1 cellular context compared by ENCODE assay signal in the genomic region with DNA sequence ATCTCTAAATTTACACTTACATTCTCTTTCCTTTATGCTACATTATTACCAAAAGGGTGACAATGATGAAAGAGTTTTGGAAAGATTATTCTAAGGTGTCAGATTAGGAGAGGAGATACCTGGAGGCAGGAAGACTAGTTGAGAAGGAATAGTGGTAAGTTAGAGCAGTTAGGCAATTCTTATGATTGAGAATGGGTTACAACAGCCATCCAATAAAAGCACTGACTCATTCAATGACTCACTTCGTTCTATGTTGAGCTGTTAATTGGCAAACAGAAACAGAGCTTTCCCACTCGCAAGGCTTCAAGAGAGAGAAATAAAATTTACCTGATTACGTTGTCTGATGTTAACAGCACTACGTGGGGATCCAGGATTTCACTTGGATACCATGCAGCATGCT.
A peak's percentile ranks its signal among the peaks of the same experiment; 100 is the strongest.
TF ChIP-seq lines count a peak whose summit lies in the region.

No MANE protein-coding gene starts in this region.

TF ChIP-seq in HCT116, 20 proteins besides CTCF, POLR2A, EP300 and RAD21 (continued from another document):
- TF ChIP-seq, protein P1, sequence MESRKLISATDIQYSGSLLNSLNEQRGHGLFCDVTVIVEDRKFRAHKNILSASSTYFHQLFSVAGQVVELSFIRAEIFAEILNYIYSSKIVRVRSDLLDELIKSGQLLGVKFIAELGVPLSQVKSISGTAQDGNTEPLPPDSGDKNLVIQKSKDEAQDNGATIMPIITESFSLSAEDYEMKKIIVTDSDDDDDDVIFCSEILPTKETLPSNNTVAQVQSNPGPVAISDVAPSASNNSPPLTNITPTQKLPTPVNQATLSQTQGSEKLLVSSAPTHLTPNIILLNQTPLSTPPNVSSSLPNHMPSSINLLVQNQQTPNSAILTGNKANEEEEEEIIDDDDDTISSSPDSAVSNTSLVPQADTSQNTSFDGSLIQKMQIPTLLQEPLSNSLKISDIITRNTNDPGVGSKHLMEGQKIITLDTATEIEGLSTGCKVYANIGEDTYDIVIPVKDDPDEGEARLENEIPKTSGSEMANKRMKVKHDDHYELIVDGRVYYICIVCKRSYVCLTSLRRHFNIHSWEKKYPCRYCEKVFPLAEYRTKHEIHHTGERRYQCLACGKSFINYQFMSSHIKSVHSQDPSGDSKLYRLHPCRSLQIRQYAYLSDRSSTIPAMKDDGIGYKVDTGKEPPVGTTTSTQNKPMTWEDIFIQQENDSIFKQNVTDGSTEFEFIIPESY (IDR thresholded peaks at IDR 0.05; ENCODE audit: extremely low read depth, insufficient replicate concordance, low read length), result no peak
- TF ChIP-seq, protein P2, sequence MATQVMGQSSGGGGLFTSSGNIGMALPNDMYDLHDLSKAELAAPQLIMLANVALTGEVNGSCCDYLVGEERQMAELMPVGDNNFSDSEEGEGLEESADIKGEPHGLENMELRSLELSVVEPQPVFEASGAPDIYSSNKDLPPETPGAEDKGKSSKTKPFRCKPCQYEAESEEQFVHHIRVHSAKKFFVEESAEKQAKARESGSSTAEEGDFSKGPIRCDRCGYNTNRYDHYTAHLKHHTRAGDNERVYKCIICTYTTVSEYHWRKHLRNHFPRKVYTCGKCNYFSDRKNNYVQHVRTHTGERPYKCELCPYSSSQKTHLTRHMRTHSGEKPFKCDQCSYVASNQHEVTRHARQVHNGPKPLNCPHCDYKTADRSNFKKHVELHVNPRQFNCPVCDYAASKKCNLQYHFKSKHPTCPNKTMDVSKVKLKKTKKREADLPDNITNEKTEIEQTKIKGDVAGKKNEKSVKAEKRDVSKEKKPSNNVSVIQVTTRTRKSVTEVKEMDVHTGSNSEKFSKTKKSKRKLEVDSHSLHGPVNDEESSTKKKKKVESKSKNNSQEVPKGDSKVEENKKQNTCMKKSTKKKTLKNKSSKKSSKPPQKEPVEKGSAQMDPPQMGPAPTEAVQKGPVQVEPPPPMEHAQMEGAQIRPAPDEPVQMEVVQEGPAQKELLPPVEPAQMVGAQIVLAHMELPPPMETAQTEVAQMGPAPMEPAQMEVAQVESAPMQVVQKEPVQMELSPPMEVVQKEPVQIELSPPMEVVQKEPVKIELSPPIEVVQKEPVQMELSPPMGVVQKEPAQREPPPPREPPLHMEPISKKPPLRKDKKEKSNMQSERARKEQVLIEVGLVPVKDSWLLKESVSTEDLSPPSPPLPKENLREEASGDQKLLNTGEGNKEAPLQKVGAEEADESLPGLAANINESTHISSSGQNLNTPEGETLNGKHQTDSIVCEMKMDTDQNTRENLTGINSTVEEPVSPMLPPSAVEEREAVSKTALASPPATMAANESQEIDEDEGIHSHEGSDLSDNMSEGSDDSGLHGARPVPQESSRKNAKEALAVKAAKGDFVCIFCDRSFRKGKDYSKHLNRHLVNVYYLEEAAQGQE (IDR thresholded peaks at IDR 0.05; ENCODE audit: low read depth), result no peak
- peak; percentile 78 for TF ChIP-seq SP1 (IDR thresholded peaks at IDR 0.05; ENCODE audit: low read depth)
- TF ChIP-seq EZH2 (IDR thresholded peaks at IDR 0.05), result no peak
- TF ChIP-seq SIN3A (IDR thresholded peaks at IDR 0.05; ENCODE audit: low read depth), result no peak
- peak; percentile 46; the same call in 1 of the 2 replicates for TF ChIP-seq POLR2AphosphoS5 (IDR thresholded peaks at IDR 0.05; ENCODE audit: low read depth, low read length)
- TF ChIP-seq EZH2phosphoT487 (IDR thresholded peaks at IDR 0.05; ENCODE audit: borderline replicate concordance), result no peak
- TF ChIP-seq, protein P3, sequence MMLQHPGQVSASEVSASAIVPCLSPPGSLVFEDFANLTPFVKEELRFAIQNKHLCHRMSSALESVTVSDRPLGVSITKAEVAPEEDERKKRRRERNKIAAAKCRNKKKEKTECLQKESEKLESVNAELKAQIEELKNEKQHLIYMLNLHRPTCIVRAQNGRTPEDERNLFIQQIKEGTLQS (IDR thresholded peaks at IDR 0.05), result no peak; the same call in 1 of the 2 replicates
- peak; percentile 67; the same call in 1 of the 2 replicates for TF ChIP-seq CBX3 (IDR thresholded peaks at IDR 0.05; ENCODE audit: low read depth)
